Comparison of ENCODE assay signal across 25 cellular contexts in genomic region chr20:25191051-25191450, GRCh38.
"Had no signal": no experiment of that assay in that cellular context is flagged by ENCODE, and none has a peak within 500 bp of the region (broad histone marks: within the 10 kb centered on the region; RNA-seq: fewer than 3 reads in every experiment).

No MANE protein-coding gene starts in this region.

- DNase-seq: activated CD4-positive, alpha-beta memory T cell treated with anti-CD3 and anti-CD28 coated beads, Interleukin-2, amount 10 ng/mL, durations not matched to agents 7 days and 5 days; activated CD4-positive, alpha-beta T cell treated with anti-CD3 and anti-CD28 coated beads, Interleukin-2, amount 10 ng/mL, durations not matched to agents 24 days and 14 days; activated effector memory CD4-positive, alpha-beta T cell treated with Interleukin-2 at 50 U/mL for 16 hours; activated naive CD4-positive, alpha-beta T cell treated with anti-CD3 and anti-CD28 coated beads for 36 hours; activated naive CD8-positive, alpha-beta T cell treated with anti-CD3 and anti-CD28 coated beads, Interleukin-2, amount 10 ng/mL, durations not matched to agents 7 days and 5 days; activated T-cell treated with anti-CD3 and anti-CD28 coated beads, Interleukin-2, amount 50 U/mL, for 72 hours; amygdala; central memory CD4-positive, alpha-beta T cell; dorsolateral prefrontal cortex; effector memory CD8-positive, alpha-beta T cell; kidney glomerular epithelial cell; posterior cingulate gyrus; sigmoid colon; stimulated activated CD4-positive, alpha-beta T cell treated with anti-CD3 and anti-CD28 coated beads, Interleukin-15, amount 100 ng/mL, for 24 hours; T-cell; trophoblast cell; uterus had no signal

- ATAC-seq: activated CD4-positive, CD25-positive, alpha-beta regulatory T cell treated with anti-CD3 and anti-CD28 coated beads, Interleukin-2, amount 50 U/mL, for 24 hours; activated T-cell treated with anti-CD3 and anti-CD28 coated beads, Interleukin-2, amount 50 U/mL, for 72 hours; body of pancreas; effector memory CD8-positive, alpha-beta T cell; stimulated activated memory B cell treated with anti-CD40 and anti-IgM and Interleukin-4, amounts not matched to agents 10 μg/mL and 1 μg/mL and 100 μg/mL, for 72 hours; T-cell had no signal

- H3K9me3 ChIP-seq: body of pancreas, sigmoid colon, uterus had no signal

- H3K9me3 Mint-ChIP-seq: activated CD4-positive, alpha-beta memory T cell treated with anti-CD3 and anti-CD28 coated beads, Interleukin-2, amount 10 ng/mL, durations not matched to agents 7 days and 5 days; activated CD4-positive, alpha-beta T cell treated with anti-CD3 and anti-CD28 coated beads, Interleukin-2, amount 10 ng/mL, durations not matched to agents 24 days and 14 days; activated naive CD4-positive, alpha-beta T cell treated with anti-CD3 and anti-CD28 coated beads for 36 hours; activated naive CD8-positive, alpha-beta T cell treated with anti-CD3 and anti-CD28 coated beads, Interleukin-2, amount 10 ng/mL, durations not matched to agents 7 days and 5 days; activated T-cell treated with anti-CD3 and anti-CD28 coated beads, Interleukin-2, amount 50 U/mL, for 72 hours; effector memory CD8-positive, alpha-beta T cell; memory B cell; stimulated activated memory B cell treated with anti-CD40 and anti-IgM and Interleukin-4, amounts not matched to agents 10 μg/mL and 1 μg/mL and 100 μg/mL, for 72 hours; T-cell; T-helper 2 cell treated with Interferon-gamma antibody and Interleukin-4, amounts not matched to agents 5 μg/mL and 100 μg/mL, for 36 hours had no signal

- H3K4me3 ChIP-seq: body of pancreas, dorsolateral prefrontal cortex, hepatocyte, sigmoid colon, smooth muscle cell, uterus had no signal

- H3K4me3 Mint-ChIP-seq: activated CD4-positive, alpha-beta memory T cell treated with anti-CD3 and anti-CD28 coated beads, Interleukin-2, amount 10 ng/mL, durations not matched to agents 7 days and 5 days; activated CD4-positive, alpha-beta T cell treated with anti-CD3 and anti-CD28 coated beads, Interleukin-2, amount 10 ng/mL, durations not matched to agents 24 days and 14 days; activated naive CD4-positive, alpha-beta T cell treated with anti-CD3 and anti-CD28 coated beads for 36 hours; activated naive CD8-positive, alpha-beta T cell treated with anti-CD3 and anti-CD28 coated beads, Interleukin-2, amount 10 ng/mL, durations not matched to agents 7 days and 5 days; activated T-cell treated with anti-CD3 and anti-CD28 coated beads, Interleukin-2, amount 50 U/mL, for 72 hours; effector memory CD8-positive, alpha-beta T cell; memory B cell; stimulated activated memory B cell treated with anti-CD40 and anti-IgM and Interleukin-4, amounts not matched to agents 10 μg/mL and 1 μg/mL and 100 μg/mL, for 72 hours; T-cell; T-helper 2 cell treated with Interferon-gamma antibody and Interleukin-4, amounts not matched to agents 5 μg/mL and 100 μg/mL, for 36 hours had no signal

- H3K27ac Mint-ChIP-seq: activated CD4-positive, alpha-beta memory T cell treated with anti-CD3 and anti-CD28 coated beads, Interleukin-2, amount 10 ng/mL, durations not matched to agents 7 days and 5 days; activated CD4-positive, alpha-beta T cell treated with anti-CD3 and anti-CD28 coated beads, Interleukin-2, amount 10 ng/mL, durations not matched to agents 24 days and 14 days; activated naive CD4-positive, alpha-beta T cell treated with anti-CD3 and anti-CD28 coated beads for 36 hours; activated naive CD8-positive, alpha-beta T cell treated with anti-CD3 and anti-CD28 coated beads, Interleukin-2, amount 10 ng/mL, durations not matched to agents 7 days and 5 days; activated T-cell treated with anti-CD3 and anti-CD28 coated beads, Interleukin-2, amount 50 U/mL, for 72 hours; effector memory CD8-positive, alpha-beta T cell; memory B cell; nephron; stimulated activated memory B cell treated with anti-CD40 and anti-IgM and Interleukin-4, amounts not matched to agents 10 μg/mL and 1 μg/mL and 100 μg/mL, for 72 hours; T-cell; T-helper 2 cell treated with Interferon-gamma antibody and Interleukin-4, amounts not matched to agents 5 μg/mL and 100 μg/mL, for 36 hours had no signal

- H3K27ac ChIP-seq: dorsolateral prefrontal cortex, hepatocyte, sigmoid colon, uterus had no signal

- H3K27me3 ChIP-seq: body of pancreas, hepatocyte, sigmoid colon, uterus had no signal

- H3K36me3 ChIP-seq: sigmoid colon, uterus had no signal

- H3K4me1 ChIP-seq: uterus had no signal

- H3K36me3 Mint-ChIP-seq: activated naive CD8-positive, alpha-beta T cell treated with anti-CD3 and anti-CD28 coated beads, Interleukin-2, amount 10 ng/mL, durations not matched to agents 7 days and 5 days; memory B cell; stimulated activated memory B cell treated with anti-CD40 and anti-IgM and Interleukin-4, amounts not matched to agents 10 μg/mL and 1 μg/mL and 100 μg/mL, for 72 hours; T-cell had no signal
